ENCODE assay signal across 7 cellular contexts in the genomic region with DNA sequence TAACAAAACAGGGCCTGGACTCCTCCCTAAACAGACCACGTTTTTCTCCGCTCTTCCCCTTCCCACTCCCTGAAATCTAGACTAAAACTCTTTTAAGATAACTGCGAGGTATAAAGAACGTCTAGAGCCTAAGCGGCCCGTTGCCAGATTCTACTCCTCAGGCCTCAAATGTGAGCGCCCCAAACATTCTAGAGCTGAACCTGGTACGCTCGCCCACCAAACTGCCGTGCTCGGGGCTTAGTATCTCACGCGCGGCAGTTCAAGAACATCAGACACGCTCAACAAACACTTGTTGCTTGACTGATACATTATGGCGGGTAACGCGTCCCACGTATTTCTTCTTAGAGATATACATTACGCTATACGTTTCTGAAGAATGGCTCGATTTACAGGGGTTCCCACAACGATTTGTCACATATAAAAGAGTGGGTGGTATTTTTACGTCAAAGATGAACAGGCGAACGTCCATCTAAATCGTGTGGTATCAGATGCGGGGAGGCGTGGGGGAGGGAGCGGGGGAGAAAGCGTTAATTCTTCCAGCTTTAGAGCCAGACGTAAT. TPM values are rescaled to one million over a fixed set of nuclear protein-coding genes. Genes with fewer than 3 reads are reported as not detected.
A peak's percentile ranks its signal among the peaks of the same experiment; 100 is the strongest.
DNase-seq lines count a peak whose midpoint lies in the region; ATAC-seq, FAIRE-seq and TF ChIP-seq lines count a peak whose summit lies in the region.

No MANE protein-coding gene starts in this region.

- no peaks in the 10 kb centered on the region for H3K9me3 ChIP-seq in HepG2 (ENCODE audit: low read length)

- peaks cover 34% of the 10 kb centered on the region for H3K4me1 ChIP-seq in HepG2 (ENCODE audit: insufficient read depth, low read length)

- DNase-seq in MV-4-11 (lab: John Stamatoyannopoulos, UW) (peak; percentile 39), activated B cell treated with CpG ODN at 0.5 μM for 24 hours (peak; percentile 32), HepG2 (ENCODE audit: low spot score) (peak; percentile 14), islet precursor cell (no peak)
- peak; percentile 26 to 30 for DNase-seq in central memory CD8-positive, alpha-beta T cell (ENCODE audit: low spot score in 2 of 2)
- DNase-seq in stimulated activated CD4-positive, alpha-beta T cell treated with anti-CD3 and anti-CD28 coated beads, Interleukin-4, amount 100 ng/mL, for 24 hours = peak; percentile 57

- CTCF ChIA-PET in activated B cell treated with CpG ODN at 0.5 μM for 24 hours (lab: Charles Lee) (interaction anchor here (0.6 to 3.3 kb wide), 7 partner anchors 20 to 175 kb away, joined by 3 to 20 read pairs (median 9); a partner anchor contains a TSS), HepG2 (lab: Yijun Ruan, JAX; ENCODE audit: low intra/inter-chr PET ratio, low total read pairs) (no interaction called here)

- H4K20me1 ChIP-seq in HepG2 (ENCODE audit: insufficient read depth, low read length) = peaks cover 25% of the 10 kb centered on the region

- H2AFZ ChIP-seq in HepG2 (ENCODE audit: low read length) = peak overlapping the region; percentile 30

- ATAC-seq in GM19035 (IDR thresholded peaks at IDR 0.05; ENCODE audit: unreplicated experiment) (peak; percentile 4), activated B cell treated with CpG ODN at 0.5 μM for 24 hours (ENCODE audit: low read depth) (peak; percentile 6), HepG2 (peak; percentile 18)
- peak; percentile 24 for ATAC-seq in central memory CD8-positive, alpha-beta T cell (replicated peaks; ENCODE audit: extremely low read depth, poor library complexity, severe bottlenecking)

- peak overlapping the region; percentile 89 to 91 (median 90) for H3K4me3 ChIP-seq in HepG2 (replicated peaks in 1 of 3; ENCODE audit: insufficient read depth in 1 of 3, low read depth in 2 of 3, low read length in 3 of 3)

- no peak for TF ChIP-seq RAD21 in HepG2 (CRISPR knock-in tag; IDR thresholded peaks at IDR 0.05)

- H3K4me3 Mint-ChIP-seq in activated B cell treated with CpG ODN at 0.5 μM for 24 hours = peak overlapping the region; percentile 95
- H3K4me3 Mint-ChIP-seq in central memory CD8-positive, alpha-beta T cell = peak overlapping the region; percentile 98

- intact Hi-C loops in activated B cell treated with CpG ODN at 0.5 μM for 24 hours (cut with micrococcal nuclease) (loop anchor here (1.0 to 10.0 kb wide), 8 partner anchors 22 to 923 kb away; a partner anchor contains a TSS), HepG2 (cut with micrococcal nuclease; ENCODE audit: unreplicated experiment) (no loop called here)

- peak overlapping the region; percentile 96 for H3K27ac ChIP-seq in HepG2 (ENCODE audit: extremely low read length, insufficient read depth, low read length)

- TF ChIP-seq EP300 in HepG2 (IDR thresholded peaks at IDR 0.05; ENCODE audit: low read depth in 2 of 2, low read length in 2 of 2) (no peak), HepG2 (CRISPR knock-in tag; IDR thresholded peaks at IDR 0.05; ENCODE audit: borderline replicate concordance) (no peak)

- no peak for FAIRE-seq in HepG2 (lab: Jason Lieb, UNC)

- peak overlapping the region; percentile 98 for H3K27ac Mint-ChIP-seq in activated B cell treated with CpG ODN at 0.5 μM for 24 hours
- H3K27ac Mint-ChIP-seq in central memory CD8-positive, alpha-beta T cell (ENCODE audit: low read depth) = peak overlapping the region; percentile 98

- H3K9me3 Mint-ChIP-seq in activated B cell treated with CpG ODN at 0.5 μM for 24 hours = no peaks in the 10 kb centered on the region
- no peaks in the 10 kb centered on the region for H3K9me3 Mint-ChIP-seq in central memory CD8-positive, alpha-beta T cell

- WGBS in HepG2 (ENCODE audit: low lambda C conversion rate) = 0% methylated on average over 31 of the region's 32 CpGs

- H3K36me3 Mint-ChIP-seq in activated B cell treated with CpG ODN at 0.5 μM for 24 hours (ENCODE audit: low read depth) = peaks cover 39% of the 10 kb centered on the region
- peaks cover 26% of the 10 kb centered on the region for H3K36me3 Mint-ChIP-seq in central memory CD8-positive, alpha-beta T cell (ENCODE audit: insufficient read depth)

- peaks cover 55% of the 10 kb centered on the region for H3K79me2 ChIP-seq in HepG2 (ENCODE audit: insufficient read depth, low read length)

- no peaks in the 10 kb centered on the region; a peak in 1 of 5 replicates for H3K27me3 ChIP-seq in HepG2 (ENCODE audit: control insufficient read depth in 1 of 2, insufficient read depth in 2 of 2, low read length in 2 of 2)

- H3K9ac ChIP-seq in HepG2 (ENCODE audit: insufficient read depth, low read depth, low read length) = peak overlapping the region; percentile 92

- H3K27me3 Mint-ChIP-seq in activated B cell treated with CpG ODN at 0.5 μM for 24 hours = no peaks in the 10 kb centered on the region
- no peaks in the 10 kb centered on the region for H3K27me3 Mint-ChIP-seq in central memory CD8-positive, alpha-beta T cell

- BruUV-seq in HepG2 (replicated peaks; lab: Mats Ljungman, UMichigan) = TSS peak; percentile 49

- no peak for TF ChIP-seq POLR2A in HepG2 (IDR thresholded peaks at IDR 0.05; ENCODE audit: insufficient read depth in 1 of 2, low read depth in 2 of 2, low read length in 2 of 2)

- in situ Hi-C loops in HepG2 (cut with HindIII; ENCODE audit: extremely low pct_ligation_motif_present, low pct_unique_long_range_greater_than_20kb) = no loop called here

- peaks cover 38% of the 10 kb centered on the region for H3K4me1 Mint-ChIP-seq in activated B cell treated with CpG ODN at 0.5 μM for 24 hours
- peaks cover 40% of the 10 kb centered on the region for H3K4me1 Mint-ChIP-seq in central memory CD8-positive, alpha-beta T cell

- no peak for TF ChIP-seq CTCF in activated B cell treated with CpG ODN at 0.5 μM for 24 hours (IDR thresholded peaks at IDR 0.05)
- TF ChIP-seq CTCF in HepG2 (CRISPR knock-in tag; IDR thresholded peaks at IDR 0.05) = no peak

- H3K36me3 ChIP-seq in HepG2 (replicated peaks in 1 of 2; ENCODE audit: control insufficient read depth in 1 of 2, insufficient read depth in 2 of 2, low read length in 2 of 2) = no peaks in the 10 kb centered on the region; a peak in 1 of 5 replicates

- POLR2A ChIA-PET in activated B cell treated with CpG ODN at 0.5 μM for 24 hours (lab: Charles Lee) (interaction anchor here (0.6 to 4.4 kb wide), 12 partner anchors 13 to 739 kb away, joined by 3 to 40 read pairs (median 6); a partner anchor contains a TSS), HepG2 (lab: Yijun Ruan, JAX) (interaction anchor here (1.0 to 3.6 kb wide), 10 partner anchors 16 to 473 kb away, joined by 3 to 43 read pairs (median 6); a partner anchor contains a TSS)

- H3K4me2 ChIP-seq in HepG2 (ENCODE audit: low read depth, low read length) = peak overlapping the region; percentile 84

RNA-seq across cellular contexts. Expression of a gene that starts 0.6 kb away (rescaled TPM):
- 15.9 and 17.1 TPM in 2 replicates for total RNA-seq in activated B cell treated with CpG ODN at 0.5 μM for 24 hours
- 13.3 and 17.9 TPM in 2 replicates for total RNA-seq in HepG2 (2016; rRNA removed; fragmentation: Illumina TruSeq; extraction: Trizol)
- 75.6 and 99.3 TPM in 2 replicates for total RNA-seq in HepG2 (2016; cell fraction: cytosol; rRNA removed; fragmentation: Illumina TruSeq; extraction: Trizol; ENCODE audit: low read depth)
- 15.4 and 19.6 TPM in 2 replicates for total RNA-seq in HepG2 (2016; cell fraction: insoluble cytoplasmic fraction; rRNA removed; fragmentation: Illumina TruSeq; extraction: Trizol)
- total RNA-seq in HepG2 (2016; cell fraction: membrane; rRNA removed; fragmentation: Illumina TruSeq; extraction: Trizol) = 37.2 and 52.4 TPM in 2 replicates
- total RNA-seq in HepG2 (2016; cell fraction: nucleus; rRNA removed; fragmentation: Illumina TruSeq; extraction: Trizol) = 8.6 and 10.5 TPM in 2 replicates
- polyA plus RNA-seq in HepG2 (2011; rRNA removed) = 19.0 and 22.5 TPM in 2 replicates
- 3.6 and 3.7 TPM in 2 replicates for polyA plus RNA-seq in HepG2 (2011; cell fraction: cytosol; rRNA removed)
- polyA plus RNA-seq in HepG2 (2011; cell fraction: nucleus; rRNA removed) = 2.2 and 2.6 TPM in 2 replicates
- 23.4 and 24.0 TPM in 2 replicates for polyA plus RNA-seq in HepG2 (2012)
- polyA plus RNA-seq in HepG2 (2016; cell fraction: cytosol; fragmentation: Illumina TruSeq; extraction: Trizol; ENCODE audit: low read depth) = 83.9 and 98.8 TPM in 2 replicates
- polyA plus RNA-seq in HepG2 (2016; cell fraction: insoluble cytoplasmic fraction; fragmentation: Illumina TruSeq; extraction: Trizol; ENCODE audit: low read depth) = 14.9 and 15.5 TPM in 2 replicates
- 31.9 and 41.5 TPM in 2 replicates for polyA plus RNA-seq in HepG2 (2016; cell fraction: membrane; fragmentation: Illumina TruSeq; extraction: Trizol; ENCODE audit: low read depth)
- 11.4 and 12.7 TPM in 2 replicates for polyA plus RNA-seq in HepG2 (2016; cell fraction: nucleus; fragmentation: Illumina TruSeq; extraction: Trizol; ENCODE audit: insufficient read depth, low read depth)
- polyA minus RNA-seq in HepG2 (2011; rRNA and poly(A)+ RNA removed; ENCODE audit: low replicate concordance) = 5.2 and 6.4 TPM in 2 replicates
- 3.5 TPM in 1 of 2 replicates, not detected in the other for polyA minus RNA-seq in HepG2 (2011; cell fraction: cytosol; rRNA and poly(A)+ RNA removed)
- 4.6 and 4.9 TPM in 2 replicates for polyA minus RNA-seq in HepG2 (2011; cell fraction: nucleus; rRNA and poly(A)+ RNA removed)

RNA-seq across cellular contexts. Expression of a gene that starts 0.8 kb away (rescaled TPM):
- total RNA-seq in activated B cell treated with CpG ODN at 0.5 μM for 24 hours (14.7 and 15.6 TPM in 2 replicates), HepG2 (2016; rRNA removed; fragmentation: Illumina TruSeq; extraction: Trizol) (19.6 and 28.8 TPM in 2 replicates)
- total RNA-seq in HepG2 (2016; cell fraction: cytosol; rRNA removed; fragmentation: Illumina TruSeq; extraction: Trizol; ENCODE audit: low read depth) = 1.3 and 1.6 TPM in 2 replicates
- total RNA-seq in HepG2 (2016; cell fraction: insoluble cytoplasmic fraction; rRNA removed; fragmentation: Illumina TruSeq; extraction: Trizol) = 19.8 and 28.1 TPM in 2 replicates
- total RNA-seq in HepG2 (2016; cell fraction: membrane; rRNA removed; fragmentation: Illumina TruSeq; extraction: Trizol) = 6.3 and 8.0 TPM in 2 replicates
- 22.5 and 24.6 TPM in 2 replicates for total RNA-seq in HepG2 (2016; cell fraction: nucleus; rRNA removed; fragmentation: Illumina TruSeq; extraction: Trizol)
- 6.1 and 6.8 TPM in 2 replicates for polyA plus RNA-seq in HepG2 (2011; rRNA removed)
- 3.0 and 5.4 TPM in 2 replicates for polyA plus RNA-seq in HepG2 (2011; cell fraction: cytosol; rRNA removed)
- 5.5 and 6.1 TPM in 2 replicates for polyA plus RNA-seq in HepG2 (2011; cell fraction: nucleus; rRNA removed)
- 8.8 and 9.9 TPM in 2 replicates for polyA plus RNA-seq in HepG2 (2012)
- 0.35 and 0.49 TPM in 2 replicates for polyA plus RNA-seq in HepG2 (2016; cell fraction: cytosol; fragmentation: Illumina TruSeq; extraction: Trizol; ENCODE audit: low read depth)
- 15.9 and 16.9 TPM in 2 replicates for polyA plus RNA-seq in HepG2 (2016; cell fraction: insoluble cytoplasmic fraction; fragmentation: Illumina TruSeq; extraction: Trizol; ENCODE audit: low read depth)
- polyA plus RNA-seq in HepG2 (2016; cell fraction: membrane; fragmentation: Illumina TruSeq; extraction: Trizol; ENCODE audit: low read depth) = 1.6 and 1.9 TPM in 2 replicates
- 12.4 and 13.5 TPM in 2 replicates for polyA plus RNA-seq in HepG2 (2016; cell fraction: nucleus; fragmentation: Illumina TruSeq; extraction: Trizol; ENCODE audit: insufficient read depth, low read depth)
- polyA minus RNA-seq in HepG2 (2011; rRNA and poly(A)+ RNA removed; ENCODE audit: low replicate concordance) = 9.1 and 14.1 TPM in 2 replicates
- 8.8 and 9.0 TPM in 2 replicates for polyA minus RNA-seq in HepG2 (2011; cell fraction: cytosol; rRNA and poly(A)+ RNA removed)
- 42.9 and 51.2 TPM in 2 replicates for polyA minus RNA-seq in HepG2 (2011; cell fraction: nucleus; rRNA and poly(A)+ RNA removed)

RNA-seq across cellular contexts. Expression of a gene that starts 21.4 kb away (rescaled TPM):
- total RNA-seq in activated B cell treated with CpG ODN at 0.5 μM for 24 hours (25.8 and 34.4 TPM in 2 replicates), HepG2 (2016; rRNA removed; fragmentation: Illumina TruSeq; extraction: Trizol) (81.9 and 106 TPM in 2 replicates)
- 16.0 and 16.3 TPM in 2 replicates for total RNA-seq in HepG2 (2016; cell fraction: cytosol; rRNA removed; fragmentation: Illumina TruSeq; extraction: Trizol; ENCODE audit: low read depth)
- total RNA-seq in HepG2 (2016; cell fraction: insoluble cytoplasmic fraction; rRNA removed; fragmentation: Illumina TruSeq; extraction: Trizol) = 86.2 and 119 TPM in 2 replicates
- total RNA-seq in HepG2 (2016; cell fraction: membrane; rRNA removed; fragmentation: Illumina TruSeq; extraction: Trizol) = 18.5 and 19.3 TPM in 2 replicates
- 35.9 and 39.7 TPM in 2 replicates for total RNA-seq in HepG2 (2016; cell fraction: nucleus; rRNA removed; fragmentation: Illumina TruSeq; extraction: Trizol)
- polyA plus RNA-seq in HepG2 (2011; rRNA removed) = 21.5 and 31.2 TPM in 2 replicates
- 28.6 and 29.6 TPM in 2 replicates for polyA plus RNA-seq in HepG2 (2011; cell fraction: cytosol; rRNA removed)
- polyA plus RNA-seq in HepG2 (2011; cell fraction: nucleus; rRNA removed) = 5.5 and 6.9 TPM in 2 replicates
- 27.7 and 34.6 TPM in 2 replicates for polyA plus RNA-seq in HepG2 (2012)
- polyA plus RNA-seq in HepG2 (2016; cell fraction: cytosol; fragmentation: Illumina TruSeq; extraction: Trizol; ENCODE audit: low read depth) = 18.1 and 20.1 TPM in 2 replicates
- polyA plus RNA-seq in HepG2 (2016; cell fraction: insoluble cytoplasmic fraction; fragmentation: Illumina TruSeq; extraction: Trizol; ENCODE audit: low read depth) = 93.0 and 110 TPM in 2 replicates
- 18.7 and 19.9 TPM in 2 replicates for polyA plus RNA-seq in HepG2 (2016; cell fraction: membrane; fragmentation: Illumina TruSeq; extraction: Trizol; ENCODE audit: low read depth)
- polyA plus RNA-seq in HepG2 (2016; cell fraction: nucleus; fragmentation: Illumina TruSeq; extraction: Trizol; ENCODE audit: insufficient read depth, low read depth) = 55.5 and 57.6 TPM in 2 replicates
- polyA minus RNA-seq in HepG2 (2011; rRNA and poly(A)+ RNA removed; ENCODE audit: low replicate concordance) = 16.1 and 20.8 TPM in 2 replicates
- polyA minus RNA-seq in HepG2 (2011; cell fraction: cytosol; rRNA and poly(A)+ RNA removed) = 13.8 and 18.9 TPM in 2 replicates
- 9.1 and 13.1 TPM in 2 replicates for polyA minus RNA-seq in HepG2 (2011; cell fraction: nucleus; rRNA and poly(A)+ RNA removed)

RNA-seq across cellular contexts. Expression of a gene that starts 25.6 kb away (rescaled TPM):
- total RNA-seq in activated B cell treated with CpG ODN at 0.5 μM for 24 hours (11.3 and 12.3 TPM in 2 replicates), HepG2 (2016; rRNA removed; fragmentation: Illumina TruSeq; extraction: Trizol) (8.2 and 12.2 TPM in 2 replicates)
- 0.91 and 1.3 TPM in 2 replicates for total RNA-seq in HepG2 (2016; cell fraction: cytosol; rRNA removed; fragmentation: Illumina TruSeq; extraction: Trizol; ENCODE audit: low read depth)
- 8.1 and 11.7 TPM in 2 replicates for total RNA-seq in HepG2 (2016; cell fraction: insoluble cytoplasmic fraction; rRNA removed; fragmentation: Illumina TruSeq; extraction: Trizol)
- total RNA-seq in HepG2 (2016; cell fraction: membrane; rRNA removed; fragmentation: Illumina TruSeq; extraction: Trizol) = 2.6 and 3.2 TPM in 2 replicates
- total RNA-seq in HepG2 (2016; cell fraction: nucleus; rRNA removed; fragmentation: Illumina TruSeq; extraction: Trizol) = 8.1 and 8.4 TPM in 2 replicates
- polyA plus RNA-seq in HepG2 (2011; rRNA removed) = 2.4 and 3.0 TPM in 2 replicates
- 1.1 and 1.9 TPM in 2 replicates for polyA plus RNA-seq in HepG2 (2011; cell fraction: cytosol; rRNA removed)
- 2.3 and 3.2 TPM in 2 replicates for polyA plus RNA-seq in HepG2 (2011; cell fraction: nucleus; rRNA removed)
- 3.1 and 3.3 TPM in 2 replicates for polyA plus RNA-seq in HepG2 (2012)
- 0.42 and 0.43 TPM in 2 replicates for polyA plus RNA-seq in HepG2 (2016; cell fraction: cytosol; fragmentation: Illumina TruSeq; extraction: Trizol; ENCODE audit: low read depth)
- polyA plus RNA-seq in HepG2 (2016; cell fraction: insoluble cytoplasmic fraction; fragmentation: Illumina TruSeq; extraction: Trizol; ENCODE audit: low read depth) = 5.9 and 6.7 TPM in 2 replicates
- polyA plus RNA-seq in HepG2 (2016; cell fraction: membrane; fragmentation: Illumina TruSeq; extraction: Trizol; ENCODE audit: low read depth) = 0.74 and 0.97 TPM in 2 replicates
- 5.9 and 6.0 TPM in 2 replicates for polyA plus RNA-seq in HepG2 (2016; cell fraction: nucleus; fragmentation: Illumina TruSeq; extraction: Trizol; ENCODE audit: insufficient read depth, low read depth)
- polyA minus RNA-seq in HepG2 (2011; rRNA and poly(A)+ RNA removed; ENCODE audit: low replicate concordance) = 0.75 and 1.6 TPM in 2 replicates
- 1.9 and 2.4 TPM in 2 replicates for polyA minus RNA-seq in HepG2 (2011; cell fraction: cytosol; rRNA and poly(A)+ RNA removed)
- polyA minus RNA-seq in HepG2 (2011; cell fraction: nucleus; rRNA and poly(A)+ RNA removed) = 8.5 and 11.7 TPM in 2 replicates
